Comparison of ENCODE assay signal across 1 cellular context in the genomic region with DNA sequence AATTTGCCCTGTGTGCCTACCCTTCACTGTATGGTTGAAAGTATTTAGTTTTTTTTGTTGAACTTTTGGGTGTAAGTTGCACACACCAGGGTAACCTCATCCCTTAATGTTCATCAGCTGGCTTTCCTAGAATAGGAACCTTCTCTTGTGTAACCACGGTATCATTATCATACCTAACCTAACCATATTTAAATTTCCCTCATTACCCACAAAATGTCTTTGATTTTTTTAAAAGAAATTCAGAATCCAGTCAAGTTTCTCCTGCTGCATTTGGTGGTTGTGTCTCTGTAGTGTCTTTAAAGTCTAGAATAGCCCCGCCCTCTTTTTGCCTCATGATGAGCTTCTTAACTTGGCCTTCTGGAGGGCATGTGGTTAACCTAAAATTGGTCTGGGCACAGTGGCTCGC.
TF ChIP-seq lines count a peak whose summit lies in the region.

No MANE protein-coding gene starts in this region.

TF ChIP-seq in GM12878, 131 proteins besides CTCF, POLR2A, EP300 and RAD21 (continued from another document):
- TF ChIP-seq ZNF207 (IDR thresholded peaks at IDR 0.05; ENCODE audit: borderline replicate concordance) (no peak), SRF (IDR thresholded peaks at IDR 0.05; ENCODE audit: low read depth in 2 of 2, low read length in 2 of 2) (no peak), NR2C1 (IDR thresholded peaks at IDR 0.05) (no peak), PML (IDR thresholded peaks at IDR 0.05; ENCODE audit: low read length) (no peak), ASH2L (IDR thresholded peaks at IDR 0.05; ENCODE audit: borderline replicate concordance, low read depth) (no peak), MXI1 (IDR thresholded peaks at IDR 0.05; ENCODE audit: low read depth, low read length) (no peak)
- TF ChIP-seq, protein P1, sequence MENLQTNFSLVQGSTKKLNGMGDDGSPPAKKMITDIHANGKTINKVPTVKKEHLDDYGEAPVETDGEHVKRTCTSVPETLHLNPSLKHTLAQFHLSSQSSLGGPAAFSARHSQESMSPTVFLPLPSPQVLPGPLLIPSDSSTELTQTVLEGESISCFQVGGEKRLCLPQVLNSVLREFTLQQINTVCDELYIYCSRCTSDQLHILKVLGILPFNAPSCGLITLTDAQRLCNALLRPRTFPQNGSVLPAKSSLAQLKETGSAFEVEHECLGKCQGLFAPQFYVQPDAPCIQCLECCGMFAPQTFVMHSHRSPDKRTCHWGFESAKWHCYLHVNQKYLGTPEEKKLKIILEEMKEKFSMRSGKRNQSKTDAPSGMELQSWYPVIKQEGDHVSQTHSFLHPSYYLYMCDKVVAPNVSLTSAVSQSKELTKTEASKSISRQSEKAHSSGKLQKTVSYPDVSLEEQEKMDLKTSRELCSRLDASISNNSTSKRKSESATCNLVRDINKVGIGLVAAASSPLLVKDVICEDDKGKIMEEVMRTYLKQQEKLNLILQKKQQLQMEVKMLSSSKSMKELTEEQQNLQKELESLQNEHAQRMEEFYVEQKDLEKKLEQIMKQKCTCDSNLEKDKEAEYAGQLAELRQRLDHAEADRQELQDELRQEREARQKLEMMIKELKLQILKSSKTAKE (IDR thresholded peaks at IDR 0.05; ENCODE audit: low read depth, poor library complexity, severe bottlenecking): no peak
TF ChIP-seq in GM12878: peak in this region for 0.
